ENCODE assay signal across 16 cellular contexts in genomic region chr13:83709751-83710515, GRCh38.
"Had no signal": no experiment of that assay in that cellular context is flagged by ENCODE, and none has a peak within 500 bp of the region (broad histone marks: within the 10 kb centered on the region; RNA-seq: fewer than 3 reads in every experiment).

No MANE protein-coding gene starts in this region.

- DNase-seq: activated CD4-positive, alpha-beta T cell treated with anti-CD3 and anti-CD28 coated beads for 36 hours; activated CD4-positive, alpha-beta T cell treated with anti-CD3 and anti-CD28 coated beads, Interleukin-2, amount 50 U/mL, for 48 hours; activated naive CD4-positive, alpha-beta T cell treated with Interleukin-2 at 50 U/mL for 16 hours; cerebellar nuclear complex; cortex of kidney; effector CD4-positive, alpha-beta T cell; left colon; lower lobe of right lung; sigmoid colon; stimulated activated CD4-positive, alpha-beta T cell treated with anti-CD3 and anti-CD28 coated beads, Interleukin-4, amount 100 ng/mL, for 4 hours; testis; upper lobe of left lung had no signal

- ATAC-seq: activated CD4-positive, alpha-beta T cell treated with anti-CD3 and anti-CD28 coated beads for 36 hours; left colon; lower lobe of right lung; stimulated activated memory B cell treated with anti-CD40 and anti-IgM and Interleukin-4, amounts not matched to agents 10 μg/mL and 1 μg/mL and 100 μg/mL, for 72 hours; WTC11 had no signal

- H3K4me1 ChIP-seq: esophagus muscularis mucosa, lower lobe of right lung, sigmoid colon, testis, upper lobe of left lung had no signal

- H3K36me3 ChIP-seq: esophagus muscularis mucosa, lower lobe of right lung, sigmoid colon, upper lobe of left lung had no signal

- H3K27me3 ChIP-seq: esophagus muscularis mucosa, hepatocyte, sigmoid colon, testis, upper lobe of left lung had no signal

- H3K4me3 ChIP-seq: esophagus muscularis mucosa, hepatocyte, lower lobe of right lung, sigmoid colon, testis, upper lobe of left lung had no signal

- H3K27ac ChIP-seq: esophagus muscularis mucosa, hepatocyte, lower lobe of right lung, sigmoid colon, testis, upper lobe of left lung had no signal

- H3K9me3 ChIP-seq: esophagus muscularis mucosa, lower lobe of right lung, testis, upper lobe of left lung had no signal
